Comparison of ENCODE assay signal across 8 cellular contexts in the genomic region with DNA sequence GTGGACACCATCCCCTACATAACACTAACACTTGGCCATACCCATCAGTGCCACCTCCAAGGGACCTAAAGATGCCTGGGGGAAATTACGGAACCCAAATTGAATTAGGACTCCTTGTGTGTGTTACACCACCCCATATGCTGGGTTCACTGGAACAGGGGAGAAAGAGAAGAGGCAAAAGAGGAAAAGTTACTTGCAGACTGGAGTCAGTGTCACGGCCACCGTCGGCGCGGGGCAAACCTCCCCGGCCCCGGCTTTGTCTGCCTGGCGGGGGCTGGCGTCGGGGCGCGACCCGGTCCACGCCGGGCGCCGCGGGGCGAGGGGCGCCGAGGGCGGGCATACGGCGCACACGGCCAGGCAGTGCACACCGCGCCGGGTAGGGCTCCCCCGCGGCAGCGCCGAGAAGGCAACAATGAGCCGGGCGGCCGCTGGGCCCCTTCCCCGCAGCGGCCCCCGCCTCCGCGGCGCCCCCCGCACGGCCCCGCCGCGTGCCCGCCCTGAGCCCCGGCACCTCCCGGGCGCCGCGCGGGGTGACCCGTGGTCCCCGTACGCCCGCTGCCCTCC.
DNase-seq lines count a peak whose midpoint lies in the region; ATAC-seq and TF ChIP-seq lines count a peak whose summit lies in the region.

No MANE protein-coding gene starts in this region.

- TF ChIP-seq CTCF in HEK293 (tag by site-specific recombination; IDR thresholded peaks at IDR 0.05) (no peak), OCI-LY3 (IDR thresholded peaks at IDR 0.05; ENCODE audit: low read depth, low read length) (no peak), tibial nerve (IDR thresholded peaks at IDR 0.05) (no peak)

- H3K36me3 ChIP-seq in HEK293 (ENCODE audit: control insufficient read depth in 2 of 2, insufficient read depth in 1 of 2, low read length in 2 of 2) (peaks cover 0 to 21% of the 10 kb centered on the region in 2 experiments; a peak in 1 of 3 replicates), OCI-LY3 (replicated peaks; ENCODE audit: low read depth, low read length) (peaks cover 31% of the 10 kb centered on the region), tibial nerve (peaks cover 0 to 12% (median 0%) of the 10 kb centered on the region in 3 donors)

- no peaks in the 10 kb centered on the region for H3K27me3 ChIP-seq in OCI-LY3 (ENCODE audit: low read depth, low read length)
- H3K27me3 ChIP-seq in tibial nerve = no peaks in the 10 kb centered on the region

- ATAC-seq in HG03196 (IDR thresholded peaks at IDR 0.05; ENCODE audit: unreplicated experiment) = no peak

- CTCF ChIA-PET in HEK293 (lab: Yijun Ruan, JAX) = no interaction called here

- WGBS in tibial nerve, 2 donors = 0 to 1% methylated on average over 10 to 22 of the region's 58 CpGs

- H3K4me3 ChIP-seq in HEK293 (ENCODE audit: low read depth, low read length) (peak overlapping the region; percentile 54), OCI-LY3 (ENCODE audit: low read length) (peak overlapping the region; percentile 100), tibial nerve (peak overlapping the region; percentile 41 to 73 (median 60))

- H3K27ac ChIP-seq in HEK293 (ENCODE audit: extremely low read depth, low read depth, low read length) (peak overlapping the region; percentile 48; the same call in 1 of the 2 replicates), OCI-LY3 (ENCODE audit: low read length) (peak overlapping the region; percentile 61), tibial nerve (peak overlapping the region in 3 of 4 donors; percentile 68 to 84 (median 79))

- peaks cover 44% of the 10 kb centered on the region for H4K20me1 ChIP-seq in OCI-LY3 (ENCODE audit: insufficient read depth, low read length)

- H3K9me3 ChIP-seq in HEK293 (ENCODE audit: control insufficient read depth, insufficient read depth, low read depth, low read length) (no peaks in the 10 kb centered on the region), OCI-LY3 (ENCODE audit: insufficient read depth, low read length) (no peaks in the 10 kb centered on the region; the same call in 1 of the 2 replicates), tibial nerve (no peaks in the 10 kb centered on the region)

- H3K4me1 ChIP-seq in HEK293 (ENCODE audit: control insufficient read depth, insufficient read depth, low read length) (peaks cover 11% of the 10 kb centered on the region), OCI-LY3 (ENCODE audit: low read length) (peaks cover 70% of the 10 kb centered on the region), tibial nerve (peaks cover 0 to 30% (median 13%) of the 10 kb centered on the region in 4 donors)

- no peak overlapping the region for H2AFZ ChIP-seq in OCI-LY3 (ENCODE audit: low read depth, low read length)

- POLR2A ChIA-PET in HEK293 (lab: Yijun Ruan, JAX) = interaction anchor here (0.5 kb wide), 1 partner anchor 50 kb away, joined by 3 read pairs; no protein-coding TSS in a partner anchor

- DNase-seq in NCI-H1417 (lab: John Stamatoyannopoulos, UW) (peak in 2 of 3 experiments; percentile 37 to 51), NCI-H1417 treated with DMSO at 0.1 percent for 48 hours (lab: John Stamatoyannopoulos, UW) (no peak), cerebellum (ENCODE audit: low spot score) (peak; percentile 17), lung microvascular endothelial cell (ENCODE audit: low read depth in 2 of 2) (peak; percentile 14 to 29), tibial nerve (ENCODE audit: low spot score in 2 of 2) (no peak)

- H3K79me2 ChIP-seq in OCI-LY3 (ENCODE audit: low read length) = peaks cover 55% of the 10 kb centered on the region

- H3K4me2 ChIP-seq in OCI-LY3 (ENCODE audit: low read length) = peak overlapping the region; percentile 82

- TF ChIP-seq POLR2A in tibial nerve (IDR thresholded peaks at IDR 0.05) = no peak

- no peak for TF ChIP-seq EP300 in tibial nerve (IDR thresholded peaks at IDR 0.05)

- peak overlapping the region; percentile 96 for H3K9ac ChIP-seq in OCI-LY3 (ENCODE audit: low read length)

TF ChIP-seq in HEK293, 187 proteins besides CTCF, POLR2A, EP300 and RAD21 (continues in another document):
- TF ChIP-seq ZNF544 (tag by site-specific recombination; IDR thresholded peaks at IDR 0.05) = no peak
- TF ChIP-seq ZBTB20 (tag by site-specific recombination; IDR thresholded peaks at IDR 0.05) = peak; percentile 14; the same call in 1 of the 2 replicates
- no peak for TF ChIP-seq SP3 (tag by site-specific recombination; IDR thresholded peaks at IDR 0.05)
- TF ChIP-seq, protein P1, sequence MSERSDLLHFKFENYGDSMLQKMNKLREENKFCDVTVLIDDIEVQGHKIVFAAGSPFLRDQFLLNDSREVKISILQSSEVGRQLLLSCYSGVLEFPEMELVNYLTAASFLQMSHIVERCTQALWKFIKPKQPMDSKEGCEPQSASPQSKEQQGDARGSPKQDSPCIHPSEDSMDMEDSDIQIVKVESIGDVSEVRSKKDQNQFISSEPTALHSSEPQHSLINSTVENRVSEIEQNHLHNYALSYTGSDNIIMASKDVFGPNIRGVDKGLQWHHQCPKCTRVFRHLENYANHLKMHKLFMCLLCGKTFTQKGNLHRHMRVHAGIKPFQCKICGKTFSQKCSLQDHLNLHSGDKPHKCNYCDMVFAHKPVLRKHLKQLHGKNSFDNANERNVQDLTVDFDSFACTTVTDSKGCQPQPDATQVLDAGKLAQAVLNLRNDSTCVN (tag by site-specific recombination; optimal IDR thresholded peaks at IDR 0.05) = peak; percentile 50
- 0 out of 2 replicates have a peak, but pooled peaks have one; percentile 13 for TF ChIP-seq GLIS2 (tag by site-specific recombination; IDR thresholded peaks at IDR 0.05)
- TF ChIP-seq, protein P2, sequence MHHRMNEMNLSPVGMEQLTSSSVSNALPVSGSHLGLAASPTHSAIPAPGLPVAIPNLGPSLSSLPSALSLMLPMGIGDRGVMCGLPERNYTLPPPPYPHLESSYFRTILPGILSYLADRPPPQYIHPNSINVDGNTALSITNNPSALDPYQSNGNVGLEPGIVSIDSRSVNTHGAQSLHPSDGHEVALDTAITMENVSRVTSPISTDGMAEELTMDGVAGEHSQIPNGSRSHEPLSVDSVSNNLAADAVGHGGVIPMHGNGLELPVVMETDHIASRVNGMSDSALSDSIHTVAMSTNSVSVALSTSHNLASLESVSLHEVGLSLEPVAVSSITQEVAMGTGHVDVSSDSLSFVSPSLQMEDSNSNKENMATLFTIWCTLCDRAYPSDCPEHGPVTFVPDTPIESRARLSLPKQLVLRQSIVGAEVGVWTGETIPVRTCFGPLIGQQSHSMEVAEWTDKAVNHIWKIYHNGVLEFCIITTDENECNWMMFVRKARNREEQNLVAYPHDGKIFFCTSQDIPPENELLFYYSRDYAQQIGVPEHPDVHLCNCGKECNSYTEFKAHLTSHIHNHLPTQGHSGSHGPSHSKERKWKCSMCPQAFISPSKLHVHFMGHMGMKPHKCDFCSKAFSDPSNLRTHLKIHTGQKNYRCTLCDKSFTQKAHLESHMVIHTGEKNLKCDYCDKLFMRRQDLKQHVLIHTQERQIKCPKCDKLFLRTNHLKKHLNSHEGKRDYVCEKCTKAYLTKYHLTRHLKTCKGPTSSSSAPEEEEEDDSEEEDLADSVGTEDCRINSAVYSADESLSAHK (tag by site-specific recombination; IDR thresholded peaks at IDR 0.05) = no peak
- TF ChIP-seq, protein P3, sequence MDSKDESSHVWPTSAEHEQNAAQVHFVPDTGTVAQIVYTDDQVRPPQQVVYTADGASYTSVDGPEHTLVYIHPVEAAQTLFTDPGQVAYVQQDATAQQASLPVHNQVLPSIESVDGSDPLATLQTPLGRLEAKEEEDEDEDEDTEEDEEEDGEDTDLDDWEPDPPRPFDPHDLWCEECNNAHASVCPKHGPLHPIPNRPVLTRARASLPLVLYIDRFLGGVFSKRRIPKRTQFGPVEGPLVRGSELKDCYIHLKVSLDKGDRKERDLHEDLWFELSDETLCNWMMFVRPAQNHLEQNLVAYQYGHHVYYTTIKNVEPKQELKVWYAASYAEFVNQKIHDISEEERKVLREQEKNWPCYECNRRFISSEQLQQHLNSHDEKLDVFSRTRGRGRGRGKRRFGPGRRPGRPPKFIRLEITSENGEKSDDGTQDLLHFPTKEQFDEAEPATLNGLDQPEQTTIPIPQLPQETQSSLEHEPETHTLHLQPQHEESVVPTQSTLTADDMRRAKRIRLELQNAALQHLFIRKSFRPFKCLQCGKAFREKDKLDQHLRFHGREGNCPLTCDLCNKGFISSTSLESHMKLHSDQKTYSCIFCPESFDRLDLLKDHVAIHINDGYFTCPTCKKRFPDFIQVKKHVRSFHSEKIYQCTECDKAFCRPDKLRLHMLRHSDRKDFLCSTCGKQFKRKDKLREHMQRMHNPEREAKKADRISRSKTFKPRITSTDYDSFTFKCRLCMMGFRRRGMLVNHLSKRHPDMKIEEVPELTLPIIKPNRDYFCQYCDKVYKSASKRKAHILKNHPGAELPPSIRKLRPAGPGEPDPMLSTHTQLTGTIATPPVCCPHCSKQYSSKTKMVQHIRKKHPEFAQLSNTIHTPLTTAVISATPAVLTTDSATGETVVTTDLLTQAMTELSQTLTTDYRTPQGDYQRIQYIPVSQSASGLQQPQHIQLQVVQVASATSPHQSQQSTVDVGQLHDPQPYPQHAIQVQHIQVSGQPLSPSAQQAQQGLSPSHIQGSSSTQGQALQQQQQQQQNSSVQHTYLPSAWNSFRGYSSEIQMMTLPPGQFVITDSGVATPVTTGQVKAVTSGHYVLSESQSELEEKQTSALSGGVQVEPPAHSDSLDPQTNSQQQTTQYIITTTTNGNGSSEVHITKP (tag by site-specific recombination; IDR thresholded peaks at IDR 0.05) = peak; percentile 30; the same call in 1 of the 2 replicates
- TF ChIP-seq ZNF23 (tag by site-specific recombination; IDR thresholded peaks at IDR 0.05; ENCODE audit: borderline replicate concordance) = no peak
- no peak for TF ChIP-seq ZNF585B (tag by site-specific recombination; IDR thresholded peaks at IDR 0.05)
- no peak for TF ChIP-seq ZNF146 (tag by site-specific recombination; IDR thresholded peaks at IDR 0.05)
- TF ChIP-seq ZNF510 (tag by site-specific recombination; IDR thresholded peaks at IDR 0.05; ENCODE audit: insufficient replicate concordance) = no peak
- TF ChIP-seq PRDM1 (tag by site-specific recombination; IDR thresholded peaks at IDR 0.05) = peak; percentile 68
- TF ChIP-seq, protein P4, sequence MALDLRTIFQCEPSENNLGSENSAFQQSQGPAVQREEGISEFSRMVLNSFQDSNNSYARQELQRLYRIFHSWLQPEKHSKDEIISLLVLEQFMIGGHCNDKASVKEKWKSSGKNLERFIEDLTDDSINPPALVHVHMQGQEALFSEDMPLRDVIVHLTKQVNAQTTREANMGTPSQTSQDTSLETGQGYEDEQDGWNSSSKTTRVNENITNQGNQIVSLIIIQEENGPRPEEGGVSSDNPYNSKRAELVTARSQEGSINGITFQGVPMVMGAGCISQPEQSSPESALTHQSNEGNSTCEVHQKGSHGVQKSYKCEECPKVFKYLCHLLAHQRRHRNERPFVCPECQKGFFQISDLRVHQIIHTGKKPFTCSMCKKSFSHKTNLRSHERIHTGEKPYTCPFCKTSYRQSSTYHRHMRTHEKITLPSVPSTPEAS (tag by site-specific recombination; IDR thresholded peaks at IDR 0.05) = no peak
- TF ChIP-seq GLI4 (tag by site-specific recombination; IDR thresholded peaks at IDR 0.05) = no peak
- TF ChIP-seq ZBTB8A (tag by site-specific recombination; IDR thresholded peaks at IDR 0.05) = peak; percentile 49; the same call in 1 of the 2 replicates

Comparison
In these comparisons a context has a peak if more than half of its experiments do, and no peak if none do; other contexts are left out.
1. DNase-seq: peak in NCI-H1417 (2 of 3), cerebellum (single experiment) and lung microvascular endothelial cell (2 of 2); none in NCI-H1417 treated with DMSO at 0.1 percent for 48 hours (single experiment) and tibial nerve (0 of 2).
2. Peak in every context shown above with its lines, with median percentiles within 50 percentile points of each other: H3K27ac ChIP-seq and H3K4me3 ChIP-seq.